In genomic region chr6:70369332-70369950, GRCh38 we compare ENCODE assay signal across 7 cellular contexts. TPM values are rescaled to one million over a fixed set of nuclear protein-coding genes. Genes with fewer than 3 reads are reported as not detected.
DNase-seq lines count a peak whose midpoint lies in the region; ATAC-seq and TF ChIP-seq lines count a peak whose summit lies in the region.

No MANE protein-coding gene starts in this region.

- TF ChIP-seq POLR2A in HCT116 (IDR thresholded peaks at IDR 0.05; ENCODE audit: borderline replicate concordance, extremely low read depth, insufficient read depth, insufficient read length) (no peak), adrenal gland (IDR thresholded peaks at IDR 0.05) (no peak)

- peak; percentile 92 for ATAC-seq in HCT116
- peak; percentile 76 for ATAC-seq in sciatic nerve

- DNase-seq in HCT116 (ENCODE audit: low read depth, low spot score), result peak; percentile 54
- DNase-seq in MV-4-11 (lab: John Stamatoyannopoulos, UW), result peak; percentile 38
- DNase-seq in T follicular helper cell (ENCODE audit: low read depth), result peak; percentile 38
- DNase-seq in adrenal gland, result peak; percentile 43 to 78 (median 69)
- peak; percentile 71 for DNase-seq in right atrium auricular region (ENCODE audit: low spot score)
- peak; percentile 78 for DNase-seq in sciatic nerve (ENCODE audit: low spot score)

- POLR2A ChIA-PET in HCT116 (lab: Charles Lee), result no interaction called here

- H3K36me3 ChIP-seq in HCT116 (ENCODE audit: control insufficient read depth in 1 of 2, insufficient read depth in 2 of 2, low read length in 2 of 2) (no peaks in the 10 kb centered on the region), adrenal gland (replicated peaks in 1 of 2) (no peaks in the 10 kb centered on the region), right atrium auricular region (no peaks in the 10 kb centered on the region)

- H3K27ac ChIP-seq in HCT116 (ENCODE audit: low read depth, low read length) (no peak overlapping the region), adrenal gland (no peak overlapping the region), right atrium auricular region (no peak overlapping the region)

- H3K4me2 ChIP-seq in HCT116 (ENCODE audit: low read length), result no peak overlapping the region

- H3K9ac ChIP-seq in HCT116 (ENCODE audit: low read length), result no peak overlapping the region

- 17 to 19% (median 17%) methylated on average over 5 of the region's 5 CpGs for WGBS in adrenal gland, 4 donors

- H3K27me3 ChIP-seq in HCT116 (ENCODE audit: insufficient read depth, low read length) (peaks cover 53% of the 10 kb centered on the region), adrenal gland (no peaks in the 10 kb centered on the region), right atrium auricular region (no peaks in the 10 kb centered on the region)

- H3K4me3 ChIP-seq in HCT116 (replicated peaks in 1 of 2; ENCODE audit: low read depth in 1 of 2, low read length in 2 of 2) (no peak overlapping the region), adrenal gland (no peak overlapping the region), right atrium auricular region (no peak overlapping the region)

- H3K9me2 ChIP-seq in HCT116 (ENCODE audit: insufficient read depth), result no peaks in the 10 kb centered on the region

- intact Hi-C loops in HCT116 (cut with micrococcal nuclease), result loop anchor here (1.0 kb wide), 2 partner anchors 59 to 148 kb away; no protein-coding TSS in a partner anchor
- intact Hi-C loops in adrenal gland (cut with DNase I), result loop anchor here (5.0 kb wide), 1 partner anchor 57 kb away; no protein-coding TSS in a partner anchor
- intact Hi-C loops in sciatic nerve (cut with DNase I), result loop anchor here (10.0 kb wide), 2 partner anchors 65 to 1255 kb away; partner anchors contain the start of gene COL9A1

- BruUV-seq in HCT116 (replicated peaks; lab: Mats Ljungman, UMichigan), result no TSS peak

- peak; percentile 97 for TF ChIP-seq CTCF in GM12872 (IDR thresholded peaks at IDR 0.05; ENCODE audit: insufficient read depth, low read depth, low read length)
- peak; percentile 77 to 93 (median 90); a peak in 5 of 6 replicates for TF ChIP-seq CTCF in HCT116 (IDR thresholded peaks at IDR 0.05 in 2 of 3, conservative IDR thresholded peaks at IDR 0.05 in 1 of 3; ENCODE audit: borderline replicate concordance in 1 of 3, insufficient read depth in 1 of 3, low read depth in 2 of 3, low read length in 2 of 3)
- TF ChIP-seq CTCF in adrenal gland (IDR thresholded peaks at IDR 0.05), result peak; percentile 74 to 94 (median 86)
- TF ChIP-seq CTCF in right atrium auricular region (IDR thresholded peaks at IDR 0.05), result peak; percentile 86 to 90

- CTCF ChIA-PET in HCT116 (lab: Charles Lee), result interaction anchor here (0.7 to 6.3 kb wide), 16 partner anchors 10 to 586 kb away, joined by 3 to 72 read pairs (median 4); partner anchors contain the start of gene FAM135A

- H3K9me3 ChIP-seq in HCT116 (ENCODE audit: control insufficient read depth in 1 of 2, insufficient read depth in 1 of 2, low read depth in 1 of 2, low read length in 2 of 2) (no peaks in the 10 kb centered on the region), adrenal gland (replicated peaks in 1 of 3) (no peaks in the 10 kb centered on the region), right atrium auricular region (no peaks in the 10 kb centered on the region)

- peak; percentile 75 for TF ChIP-seq RAD21 in HCT116 (IDR thresholded peaks at IDR 0.05; ENCODE audit: low read depth)

- no peaks in the 10 kb centered on the region for H4K20me1 ChIP-seq in HCT116 (ENCODE audit: insufficient read depth)

- H3K4me1 ChIP-seq in HCT116 (ENCODE audit: control insufficient read depth in 1 of 2, insufficient read depth in 2 of 2, low read length in 2 of 2) (peaks cover 0 to 2% of the 10 kb centered on the region in 2 experiments; a peak in 2 of 4 replicates), adrenal gland (replicated peaks in 1 of 2) (no peaks in the 10 kb centered on the region), right atrium auricular region (no peaks in the 10 kb centered on the region)

- no peak overlapping the region for H2AFZ ChIP-seq in HCT116 (ENCODE audit: low read depth, low read length, poor library complexity, severe bottlenecking)

- RAD21 ChIA-PET in HCT116 (lab: Charles Lee; ENCODE audit: low non-redundant PET in 1 of 2, low total read pairs in 2 of 2, uncharacterized antibody in 2 of 2, unreplicated experiment in 2 of 2), result interaction anchor here (0.7 to 1.1 kb wide), 3 partner anchors 44 to 60 kb away, joined by 3 to 5 read pairs (median 4); partner anchors contain the start of gene FAM135A (in 1 of the 2)

- H3K79me2 ChIP-seq in HCT116 (ENCODE audit: insufficient read depth, low read length), result no peaks in the 10 kb centered on the region

TF ChIP-seq in HCT116, 20 proteins besides CTCF, POLR2A, EP300 and RAD21:
- no peak for TF ChIP-seq ATF3 (IDR thresholded peaks at IDR 0.05)
- no peak for TF ChIP-seq SP1 (IDR thresholded peaks at IDR 0.05; ENCODE audit: low read depth)
- TF ChIP-seq CBX3 (IDR thresholded peaks at IDR 0.05; ENCODE audit: low read depth), result no peak
- TF ChIP-seq MAX (IDR thresholded peaks at IDR 0.05), result no peak
- no peak for TF ChIP-seq ZBTB33 (IDR thresholded peaks at IDR 0.05; ENCODE audit: extremely low read depth, insufficient replicate concordance, low read length)
- TF ChIP-seq YY1 (IDR thresholded peaks at IDR 0.05; ENCODE audit: extremely low read depth, insufficient replicate concordance, low read depth, low read length), result no peak
- no peak for TF ChIP-seq ZFX (IDR thresholded peaks at IDR 0.05)

RNA-seq across cellular contexts. Expression of gene FAM135A, which starts 43.9 kb away (rescaled TPM):
- total RNA-seq in HCT116 (2021; ENCODE audit: unreplicated experiment), result 20.8 TPM
- polyA plus RNA-seq in HCT116 (2012), result 3.7 and 4.7 TPM in 2 replicates
- 10 to 100 TPM; 10.3 to 33.9 (median 15.1) TPM for total RNA-seq in adrenal gland
- 1 to 10 TPM; 6.8 to 8.6 (median 7.4) TPM for polyA plus RNA-seq in adrenal gland
- 10 to 100 TPM; 19.5 TPM for total RNA-seq in right atrium auricular region
- 27.9 TPM for total RNA-seq in sciatic nerve
